8 cellular contexts compared by ENCODE assay signal in the genomic region with DNA sequence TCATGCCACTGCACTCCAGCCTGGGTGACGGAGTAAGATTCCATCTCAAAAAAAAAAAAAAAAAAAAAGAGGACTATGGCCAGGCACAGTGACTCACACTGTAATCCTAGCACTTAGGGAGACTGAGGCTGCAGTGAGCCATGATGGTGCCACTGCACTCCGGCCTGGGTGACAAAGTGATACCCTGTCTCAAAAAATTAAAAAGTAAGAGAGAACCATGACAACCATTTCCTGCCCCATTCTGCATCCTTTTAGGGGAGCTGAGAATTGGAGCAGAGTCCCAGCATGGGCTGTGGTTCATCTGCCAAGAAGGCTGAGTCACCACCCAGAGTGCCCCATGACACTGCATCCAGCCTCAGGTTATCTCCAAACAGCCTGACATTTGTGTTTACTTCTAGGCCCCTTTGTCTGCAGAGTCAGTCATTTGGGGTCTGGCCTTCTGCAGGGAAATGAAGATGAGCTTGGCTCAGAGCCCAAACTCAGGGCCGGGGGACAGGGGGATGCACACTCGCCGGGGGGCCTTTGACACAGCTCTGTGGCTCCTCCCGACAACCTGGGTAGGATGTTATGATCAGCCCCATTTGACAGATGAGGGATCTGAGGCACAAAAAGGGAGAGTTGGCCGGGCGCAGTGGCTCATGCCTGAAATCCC. TPM values are rescaled to one million over a fixed set of nuclear protein-coding genes. Genes with fewer than 3 reads are reported as not detected.
A peak's percentile ranks its signal among the peaks of the same experiment; 100 is the strongest.
DNase-seq lines count a peak whose midpoint lies in the region; ATAC-seq lines count a peak whose summit lies in the region.

No MANE protein-coding gene starts in this region.

- H3K4me2 ChIP-seq in skeletal muscle satellite cell (ENCODE audit: low read length) = no peak overlapping the region

- no peak overlapping the region for H3K27ac Mint-ChIP-seq in activated naive CD4-positive, alpha-beta T cell treated with anti-CD3 and anti-CD28 coated beads, Interleukin-2, amount 10 ng/mL, durations not matched to agents 7 days and 5 days
- H3K27ac Mint-ChIP-seq in T-helper 2 cell treated with Interferon-gamma antibody and Interleukin-4, amounts not matched to agents 5 μg/mL and 100 μg/mL, for 36 hours = no peak overlapping the region

- no peaks in the 10 kb centered on the region for H3K27me3 ChIP-seq in skeletal muscle satellite cell (ENCODE audit: control insufficient read depth, insufficient read depth, low read length)

- peaks cover 64% of the 10 kb centered on the region for H3K27me3 Mint-ChIP-seq in activated naive CD4-positive, alpha-beta T cell treated with anti-CD3 and anti-CD28 coated beads, Interleukin-2, amount 10 ng/mL, durations not matched to agents 7 days and 5 days
- peaks cover 21% of the 10 kb centered on the region for H3K27me3 Mint-ChIP-seq in T-helper 2 cell treated with Interferon-gamma antibody and Interleukin-4, amounts not matched to agents 5 μg/mL and 100 μg/mL, for 36 hours (ENCODE audit: low read depth)

- no peaks in the 10 kb centered on the region for H3K9me3 Mint-ChIP-seq in activated naive CD4-positive, alpha-beta T cell treated with anti-CD3 and anti-CD28 coated beads, Interleukin-2, amount 10 ng/mL, durations not matched to agents 7 days and 5 days
- no peaks in the 10 kb centered on the region for H3K9me3 Mint-ChIP-seq in T-helper 2 cell treated with Interferon-gamma antibody and Interleukin-4, amounts not matched to agents 5 μg/mL and 100 μg/mL, for 36 hours

- no peak for ATAC-seq in HG02798 (IDR thresholded peaks at IDR 0.05; ENCODE audit: poor library complexity, unreplicated experiment)

- no peaks in the 10 kb centered on the region for H3K9me3 ChIP-seq in skeletal muscle satellite cell (replicated peaks; ENCODE audit: low read length)

- no peak overlapping the region for H3K4me3 ChIP-seq in skeletal muscle satellite cell (ENCODE audit: low read length)

- peaks cover 2% of the 10 kb centered on the region for H3K4me1 Mint-ChIP-seq in activated naive CD4-positive, alpha-beta T cell treated with anti-CD3 and anti-CD28 coated beads, Interleukin-2, amount 10 ng/mL, durations not matched to agents 7 days and 5 days
- H3K4me1 Mint-ChIP-seq in T-helper 2 cell treated with Interferon-gamma antibody and Interleukin-4, amounts not matched to agents 5 μg/mL and 100 μg/mL, for 36 hours (ENCODE audit: low read depth) = peaks cover 5% of the 10 kb centered on the region

- H3K36me3 Mint-ChIP-seq in activated naive CD4-positive, alpha-beta T cell treated with anti-CD3 and anti-CD28 coated beads, Interleukin-2, amount 10 ng/mL, durations not matched to agents 7 days and 5 days = no peaks in the 10 kb centered on the region
- no peaks in the 10 kb centered on the region for H3K36me3 Mint-ChIP-seq in T-helper 2 cell treated with Interferon-gamma antibody and Interleukin-4, amounts not matched to agents 5 μg/mL and 100 μg/mL, for 36 hours (ENCODE audit: low read depth)

- H3K36me3 ChIP-seq in skeletal muscle satellite cell (ENCODE audit: insufficient read depth, low read length) = no peaks in the 10 kb centered on the region

- CTCF ChIA-PET in activated naive CD4-positive, alpha-beta T cell treated with anti-CD3 and anti-CD28 coated beads, Interleukin-2, amount 10 ng/mL, durations not matched to agents 7 days and 5 days (lab: Charles Lee) = interaction anchor here (0.6 to 1.0 kb wide), 2 partner anchors 14 kb away, joined by 3 read pairs; no protein-coding TSS in a partner anchor

- peaks cover 47% of the 10 kb centered on the region for H3K4me1 ChIP-seq in skeletal muscle satellite cell (ENCODE audit: control insufficient read depth, insufficient read depth, low read length)

- no peak overlapping the region for H3K4me3 Mint-ChIP-seq in activated naive CD4-positive, alpha-beta T cell treated with anti-CD3 and anti-CD28 coated beads, Interleukin-2, amount 10 ng/mL, durations not matched to agents 7 days and 5 days
- no peak overlapping the region for H3K4me3 Mint-ChIP-seq in T-helper 2 cell treated with Interferon-gamma antibody and Interleukin-4, amounts not matched to agents 5 μg/mL and 100 μg/mL, for 36 hours

- H3K9ac ChIP-seq in skeletal muscle satellite cell (ENCODE audit: low read depth, low read length) = peak overlapping the region; percentile 14

- DNase-seq in activated naive CD4-positive, alpha-beta T cell treated with anti-CD3 and anti-CD28 coated beads, Interleukin-2, amount 10 ng/mL, durations not matched to agents 7 days and 5 days = peak; percentile 45
- no peak for DNase-seq in activated naive CD4-positive, alpha-beta T cell treated with Interleukin-2 at 50 U/mL for 16 hours
- peak; percentile 24 for DNase-seq in T-helper 2 cell treated with Interferon-gamma antibody and Interleukin-4, amounts not matched to agents 5 μg/mL and 100 μg/mL, for 36 hours (ENCODE audit: low spot score)
- peak; percentile 77 for DNase-seq in fibroblast of peridontal ligament (ENCODE audit: extremely low read depth)
- no peak for DNase-seq in NCI-H345 (lab: John Stamatoyannopoulos, UW)
- DNase-seq in inferior parietal cortex (ENCODE audit: extremely low spot score) = no peak

RNA-seq across cellular contexts. Expression of a gene that starts 4.7 kb away (rescaled TPM):
- total RNA-seq in skeletal muscle satellite cell (2012; rRNA removed) = under 0.01 and 0.87 TPM in 2 replicates

RNA-seq across cellular contexts. Expression of a gene that starts 21.3 kb away (rescaled TPM):
- total RNA-seq in skeletal muscle satellite cell (2012; rRNA removed) = 20.5 and 24.9 TPM in 2 replicates

RNA-seq across cellular contexts. Expression of a gene that starts 24.1 kb away (rescaled TPM):
- 17.0 and 18.3 TPM in 2 replicates for total RNA-seq in skeletal muscle satellite cell (2012; rRNA removed)

RNA-seq across cellular contexts. Expression of a gene that starts 55.3 kb away (rescaled TPM):
- total RNA-seq in skeletal muscle satellite cell (2012; rRNA removed) = 35.0 and 42.8 TPM in 2 replicates

RNA-seq across cellular contexts. Expression of a gene that starts 55.6 kb away (rescaled TPM):
- total RNA-seq in skeletal muscle satellite cell (2012; rRNA removed) = 267 and 273 TPM in 2 replicates

Comparison
In these comparisons a context has a peak if more than half of its experiments do, and no peak if none do; other contexts are left out.
1. DNase-seq: peak in activated naive CD4-positive, alpha-beta T cell treated with anti-CD3 and anti-CD28 coated beads, Interleukin-2, amount 10 ng/mL, durations not matched to agents 7 days and 5 days (single experiment), T-helper 2 cell treated with Interferon-gamma antibody and Interleukin-4, amounts not matched to agents 5 μg/mL and 100 μg/mL, for 36 hours (single experiment) and fibroblast of peridontal ligament (single experiment); none in activated naive CD4-positive, alpha-beta T cell treated with Interleukin-2 at 50 U/mL for 16 hours (single experiment), NCI-H345 (single experiment) and inferior parietal cortex (single experiment).